In genomic region chr12:48903982-48904411, GRCh38 we compare ENCODE assay signal across 1 cellular context.
TF ChIP-seq lines count a peak whose summit lies in the region.

No MANE protein-coding gene starts in this region.

TF ChIP-seq in GM12878, 131 proteins besides CTCF, POLR2A, EP300 and RAD21 (continues in another document):
- TF ChIP-seq REST (IDR thresholded peaks at IDR 0.05; ENCODE audit: low read depth, low read length) (no peak), IRF4 (IDR thresholded peaks at IDR 0.05; ENCODE audit: low read depth, low read length) (no peak), HDAC6 (IDR thresholded peaks at IDR 0.05; ENCODE audit: unreplicated experiment) (no peak), JUND (IDR thresholded peaks at IDR 0.05; ENCODE audit: low read depth, low read length) (no peak), POLR2AphosphoS2 (IDR thresholded peaks at IDR 0.05; ENCODE audit: low read depth, low read length) (no peak), MTA2 (IDR thresholded peaks at IDR 0.05; ENCODE audit: low read depth) (no peak), ELK1 (IDR thresholded peaks at IDR 0.05; ENCODE audit: low read depth, low read length) (no peak), TCF7 (IDR thresholded peaks at IDR 0.05; ENCODE audit: borderline replicate concordance) (no peak), YBX1 (IDR thresholded peaks at IDR 0.05) (no peak), HDGF (IDR thresholded peaks at IDR 0.05) (no peak), PBX3 (IDR thresholded peaks at IDR 0.05; ENCODE audit: insufficient replicate concordance, low read depth, low read length) (no peak), FOXK2 (IDR thresholded peaks at IDR 0.05) (no peak), MTA3 (IDR thresholded peaks at IDR 0.05; ENCODE audit: borderline replicate concordance, low read length) (no peak), CBFB (IDR thresholded peaks at IDR 0.05; ENCODE audit: low read depth) (no peak), FOS (IDR thresholded peaks at IDR 0.05; ENCODE audit: borderline replicate concordance, extremely low read depth, insufficient read length) (no peak), ZBTB11 (CRISPR knock-in tag; IDR thresholded peaks at IDR 0.05) (no peak), NKRF (conservative IDR thresholded peaks at IDR 0.05) (peak; percentile 78), GATAD2B (conservative IDR thresholded peaks at IDR 0.05; ENCODE audit: low read depth) (no peak), ATF7 (IDR thresholded peaks at IDR 0.05; ENCODE audit: low read depth) (peak; percentile 12; the same call in 1 of the 2 replicates), LARP7 (IDR thresholded peaks at IDR 0.05) (no peak), CREM (IDR thresholded peaks at IDR 0.05; ENCODE audit: low read depth) (no peak), WRNIP1 (IDR thresholded peaks at IDR 0.05; ENCODE audit: borderline replicate concordance, low read depth, low read length) (no peak), MEF2A (IDR thresholded peaks at IDR 0.05; ENCODE audit: insufficient read depth, low read depth, low read length) (no peak), SMARCA5 (IDR thresholded peaks at IDR 0.05) (0 out of 2 replicates have a peak, but pooled peaks have one; percentile 27), HCFC1 (IDR thresholded peaks at IDR 0.05; ENCODE audit: low read length) (peak; percentile 58), E4F1 (IDR thresholded peaks at IDR 0.05; ENCODE audit: borderline replicate concordance, partially characterized antibody) (no peak), YY1 (IDR thresholded peaks at IDR 0.05; ENCODE audit: low read depth, low read length) (peak; percentile 78; the same call in 1 of the 2 replicates), SMAD1 (IDR thresholded peaks at IDR 0.05; ENCODE audit: low read depth, partially characterized antibody) (no peak), NFIC (IDR thresholded peaks at IDR 0.05; ENCODE audit: low read depth, low read length) (no peak), CHD1 (IDR thresholded peaks at IDR 0.05; ENCODE audit: low read depth, low read length) (no peak), SIN3A (IDR thresholded peaks at IDR 0.05; ENCODE audit: low read depth, low read length) (peak; percentile 92), ZBTB4 (CRISPR knock-in tag; IDR thresholded peaks at IDR 0.05) (no peak), MXI1 (IDR thresholded peaks at IDR 0.05; ENCODE audit: low read depth, low read length) (peak; percentile 89), RELB (IDR thresholded peaks at IDR 0.05; ENCODE audit: low read depth) (no peak), NR2F1 (conservative IDR thresholded peaks at IDR 0.05) (no peak), RCOR1 (conservative IDR thresholded peaks at IDR 0.05; ENCODE audit: low read depth, low read length) (no peak), MLLT1 (IDR thresholded peaks at IDR 0.05) (0 out of 2 replicates have a peak, but pooled peaks have one; percentile 20), RUNX3 (IDR thresholded peaks at IDR 0.05; ENCODE audit: low read length) (peak; percentile 32; the same call in 1 of the 2 replicates), SUPT20H (IDR thresholded peaks at IDR 0.05; ENCODE audit: borderline replicate concordance, control insufficient read depth, low read depth, low read length) (no peak), BMI1 (IDR thresholded peaks at IDR 0.05; ENCODE audit: borderline replicate concordance) (peak; percentile 95), EGR1 (IDR thresholded peaks at IDR 0.05; ENCODE audit: borderline replicate concordance in 1 of 2, low read depth in 2 of 2, low read length in 2 of 2) (peak in 1 of 2 experiments; percentile 85; a peak in 2 of 3 replicates), ZNF274 (IDR thresholded peaks at IDR 0.05; ENCODE audit: insufficient read depth, insufficient read length) (no peak)
